ENCODE assay signal across 8 cellular contexts in the genomic region with DNA sequence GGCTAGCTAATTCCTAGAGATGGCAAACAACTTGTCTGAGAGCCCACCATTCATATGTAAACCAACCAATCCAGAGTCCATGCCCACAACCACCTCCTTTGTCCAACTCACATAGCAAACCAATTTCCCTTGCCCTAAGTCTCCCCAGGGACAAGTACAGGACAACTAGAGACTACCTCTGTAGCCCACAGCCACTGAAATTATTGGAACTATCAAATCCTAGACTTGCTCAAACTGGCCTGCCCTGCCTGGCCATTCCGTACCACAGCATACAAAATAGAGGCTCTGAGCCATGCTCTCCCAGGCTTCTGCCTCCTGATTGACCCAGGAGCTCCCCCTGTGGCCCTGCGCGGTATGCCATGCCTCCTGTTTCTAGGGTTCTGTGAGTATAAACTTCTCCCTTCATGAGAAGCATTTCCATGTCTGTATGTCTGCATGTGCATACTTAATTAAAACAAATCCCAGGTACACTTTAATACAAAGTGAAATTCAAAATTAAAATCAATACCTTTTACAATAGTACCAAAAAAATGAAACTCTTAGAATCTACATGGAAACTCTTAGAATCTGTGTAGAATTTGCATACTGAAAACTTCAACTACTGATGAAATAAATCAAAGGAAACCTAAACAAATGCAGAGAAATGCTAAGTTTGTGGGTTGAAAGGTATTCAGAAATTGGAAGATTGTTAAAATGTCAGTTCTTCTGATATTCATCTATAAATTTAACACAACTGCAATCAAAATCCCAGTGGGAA. TPM values are rescaled to one million over a fixed set of nuclear protein-coding genes. Genes with fewer than 3 reads are reported as not detected.
DNase-seq lines count a peak whose midpoint lies in the region; ATAC-seq and TF ChIP-seq lines count a peak whose summit lies in the region.

No MANE protein-coding gene starts in this region.

- no peak overlapping the region for H3K27ac Mint-ChIP-seq in T-helper 17 cell

- 3% methylated on average over 3 of the region's 3 CpGs for WGBS in mammary epithelial cell (ENCODE audit: low coverage, missing lambda C conversion rate)

- no peak overlapping the region for H3K9ac ChIP-seq in mammary epithelial cell (ENCODE audit: insufficient read depth, low read length)

- CTCF ChIA-PET in mammary epithelial cell (lab: Charles Lee; ENCODE audit: low non-redundant PET), result interaction anchor here (0.5 to 0.7 kb wide), 4 partner anchors 40 to 352 kb away, joined by 3 to 4 read pairs (median 3); no protein-coding TSS in a partner anchor

- H3K4me3 ChIP-seq in mammary epithelial cell (replicated peaks in 1 of 3; ENCODE audit: insufficient read depth in 1 of 3, low read depth in 2 of 3, low read length in 3 of 3), result no peak overlapping the region

- peaks cover 29% of the 10 kb centered on the region for H3K27me3 ChIP-seq in mammary epithelial cell (ENCODE audit: insufficient read depth, low read length)

- intact Hi-C loops in mammary epithelial cell (cut with micrococcal nuclease), result loop anchor here (2.0 to 10.0 kb wide), 2 partner anchors 168 to 346 kb away; no protein-coding TSS in a partner anchor
- intact Hi-C loops in left colon (cut with DNase I, micrococcal nuclease), result no loop called here

- H3K4me3 Mint-ChIP-seq in T-helper 17 cell, result no peak overlapping the region

- BruUV-seq in mammary epithelial cell (replicated peaks; lab: Mats Ljungman, UMichigan), result no TSS peak

- in situ Hi-C loops in mammary epithelial cell (cut with MboI; ENCODE audit: low sequenced_read_pairs in 2 of 2), result no loop called here

- no peak overlapping the region for H3K4me2 ChIP-seq in mammary epithelial cell (ENCODE audit: insufficient read depth, low read depth, low read length)

- peaks cover 7% of the 10 kb centered on the region for H3K4me1 Mint-ChIP-seq in T-helper 17 cell

- no peaks in the 10 kb centered on the region for H3K36me3 ChIP-seq in mammary epithelial cell (ENCODE audit: insufficient read depth, low read length)

- no peaks in the 10 kb centered on the region for H3K79me2 ChIP-seq in mammary epithelial cell (ENCODE audit: insufficient read depth, low read length)

- H3K27me3 Mint-ChIP-seq in T-helper 17 cell, result peaks cover 62% of the 10 kb centered on the region

- no peak overlapping the region for H2AFZ ChIP-seq in mammary epithelial cell (ENCODE audit: low read depth, low read length)

- ATAC-seq in GM21825 (IDR thresholded peaks at IDR 0.05; ENCODE audit: unreplicated experiment) (peak; percentile 91), T-helper 17 cell (peak; percentile 57), left colon (peak; percentile 76)

- peak; percentile 98 to 99 for TF ChIP-seq CTCF in mammary epithelial cell (conservative IDR thresholded peaks at IDR 0.05 in 1 of 2, IDR thresholded peaks at IDR 0.05 in 1 of 2; ENCODE audit: extremely low read depth in 1 of 2, insufficient read depth in 1 of 2, low read depth in 1 of 2, low read length in 2 of 2)

- H3K4me1 ChIP-seq in mammary epithelial cell (ENCODE audit: insufficient read depth, low read length), result peaks cover 9% of the 10 kb centered on the region

- peaks cover 10% of the 10 kb centered on the region for H3K36me3 Mint-ChIP-seq in T-helper 17 cell (ENCODE audit: low read depth)

- DNase-seq in NCI-H146 (lab: John Stamatoyannopoulos, UW), result peak; percentile 1
- DNase-seq in NCI-H146 treated with DMSO at 0.1 percent for 48 hours (lab: John Stamatoyannopoulos, UW; ENCODE audit: unreplicated experiment), result no peak
- DNase-seq in HuH-7.5 (ENCODE audit: low spot score), result peak; percentile 65
- no peak for DNase-seq in T-helper 17 cell
- peak; percentile 50 for DNase-seq in mammary epithelial cell
- DNase-seq in left colon, result peak in 1 of 2 donors; percentile 68
- DNase-seq in stimulated activated CD4-positive, alpha-beta T cell treated with anti-CD3 and anti-CD28 coated beads, TNF-alpha, amount 100 ng/mL, for 48 hours (ENCODE audit: low read depth in 3 of 3), result peak; percentile 21 to 49 (median 23)

- no peak overlapping the region for H3K27ac ChIP-seq in mammary epithelial cell (ENCODE audit: insufficient read depth, low read depth, low read length)

- no peaks in the 10 kb centered on the region for H4K20me1 ChIP-seq in mammary epithelial cell (ENCODE audit: insufficient read depth, low read length)

- dilution Hi-C loops in mammary epithelial cell (cut with HindIII; ENCODE audit: low sequenced_read_pairs), result no loop called here

- H3K9me3 ChIP-seq in T-helper 17 cell (ENCODE audit: control insufficient read depth, low read length, poor library complexity, severe bottlenecking) (no peaks in the 10 kb centered on the region), mammary epithelial cell (replicated peaks; ENCODE audit: insufficient read depth, low read length) (no peaks in the 10 kb centered on the region)

RNA-seq across cellular contexts. Expression of a gene that starts 4.0 kb away (rescaled TPM):
- total RNA-seq in T-helper 17 cell, result not detected
- total RNA-seq in mammary epithelial cell, result not detected
- not detected for polyA plus RNA-seq in mammary epithelial cell
- not detected for polyA minus RNA-seq in mammary epithelial cell
- total RNA-seq in left colon, result under 1 TPM; 0.58 to 0.89 TPM

Comparison
In these comparisons a context has a peak if more than half of its experiments do, and no peak if none do; other contexts are left out.
1. DNase-seq: peak in NCI-H146 (single experiment), HuH-7.5 (single experiment), mammary epithelial cell (single experiment) and stimulated activated CD4-positive, alpha-beta T cell treated with anti-CD3 and anti-CD28 coated beads, TNF-alpha, amount 100 ng/mL, for 48 hours (3 of 3); none in NCI-H146 treated with DMSO at 0.1 percent for 48 hours (single experiment) and T-helper 17 cell (0 of 3).
2. Peak in every context shown above with its lines, with median percentiles within 50 percentile points of each other: ATAC-seq.